ENCODE assay signal across 1 cellular context in the genomic region with DNA sequence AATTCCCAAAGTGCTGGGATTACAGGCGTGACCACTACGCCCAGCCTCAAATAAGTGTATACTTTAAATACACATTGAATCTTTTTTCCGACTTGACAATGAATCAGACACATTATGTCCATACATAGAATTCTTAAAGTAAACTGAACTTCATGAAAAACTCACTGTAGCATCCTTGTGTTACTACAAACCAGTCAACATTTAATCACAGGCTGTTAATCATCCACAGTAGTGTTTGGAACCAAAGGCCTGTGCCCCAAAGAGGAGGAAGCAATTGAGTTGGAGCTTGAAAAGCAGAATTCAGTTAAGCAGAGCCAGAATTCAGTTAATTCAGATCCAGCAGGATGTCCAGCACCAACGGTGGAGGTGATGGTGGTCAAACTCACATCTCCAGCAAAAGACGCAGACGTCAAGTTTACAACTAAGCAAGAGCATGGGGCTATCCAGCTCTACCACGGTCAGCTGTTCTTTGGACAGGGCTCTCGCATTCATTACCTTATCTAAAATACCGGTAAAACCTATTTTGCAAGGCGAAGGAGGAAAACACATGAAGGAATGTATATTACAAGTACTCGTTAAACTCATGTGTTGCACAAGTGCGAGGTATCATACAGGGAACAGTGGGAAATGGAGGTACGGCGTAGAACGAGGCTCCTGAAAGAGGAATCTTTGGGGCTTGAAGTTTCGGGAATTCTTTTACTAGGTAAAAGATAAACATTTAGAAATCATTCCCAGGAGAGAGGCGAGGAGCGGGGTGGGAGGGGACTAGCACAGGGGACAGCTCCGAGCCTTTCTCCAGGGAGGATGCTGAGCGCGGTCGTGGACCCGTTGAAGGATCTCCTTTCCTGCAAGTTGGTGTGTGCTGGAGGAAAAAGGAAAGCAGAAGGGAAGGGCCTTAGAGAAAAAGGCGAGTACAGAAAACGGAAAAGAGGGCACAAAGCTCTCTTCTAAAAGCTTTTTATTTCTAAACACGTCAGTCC.
TF ChIP-seq lines count a peak whose summit lies in the region.

No MANE protein-coding gene starts in this region.

TF ChIP-seq in WTC11, 78 proteins besides CTCF, POLR2A, EP300 and RAD21 (continued from another document):
- TF ChIP-seq, protein P1, sequence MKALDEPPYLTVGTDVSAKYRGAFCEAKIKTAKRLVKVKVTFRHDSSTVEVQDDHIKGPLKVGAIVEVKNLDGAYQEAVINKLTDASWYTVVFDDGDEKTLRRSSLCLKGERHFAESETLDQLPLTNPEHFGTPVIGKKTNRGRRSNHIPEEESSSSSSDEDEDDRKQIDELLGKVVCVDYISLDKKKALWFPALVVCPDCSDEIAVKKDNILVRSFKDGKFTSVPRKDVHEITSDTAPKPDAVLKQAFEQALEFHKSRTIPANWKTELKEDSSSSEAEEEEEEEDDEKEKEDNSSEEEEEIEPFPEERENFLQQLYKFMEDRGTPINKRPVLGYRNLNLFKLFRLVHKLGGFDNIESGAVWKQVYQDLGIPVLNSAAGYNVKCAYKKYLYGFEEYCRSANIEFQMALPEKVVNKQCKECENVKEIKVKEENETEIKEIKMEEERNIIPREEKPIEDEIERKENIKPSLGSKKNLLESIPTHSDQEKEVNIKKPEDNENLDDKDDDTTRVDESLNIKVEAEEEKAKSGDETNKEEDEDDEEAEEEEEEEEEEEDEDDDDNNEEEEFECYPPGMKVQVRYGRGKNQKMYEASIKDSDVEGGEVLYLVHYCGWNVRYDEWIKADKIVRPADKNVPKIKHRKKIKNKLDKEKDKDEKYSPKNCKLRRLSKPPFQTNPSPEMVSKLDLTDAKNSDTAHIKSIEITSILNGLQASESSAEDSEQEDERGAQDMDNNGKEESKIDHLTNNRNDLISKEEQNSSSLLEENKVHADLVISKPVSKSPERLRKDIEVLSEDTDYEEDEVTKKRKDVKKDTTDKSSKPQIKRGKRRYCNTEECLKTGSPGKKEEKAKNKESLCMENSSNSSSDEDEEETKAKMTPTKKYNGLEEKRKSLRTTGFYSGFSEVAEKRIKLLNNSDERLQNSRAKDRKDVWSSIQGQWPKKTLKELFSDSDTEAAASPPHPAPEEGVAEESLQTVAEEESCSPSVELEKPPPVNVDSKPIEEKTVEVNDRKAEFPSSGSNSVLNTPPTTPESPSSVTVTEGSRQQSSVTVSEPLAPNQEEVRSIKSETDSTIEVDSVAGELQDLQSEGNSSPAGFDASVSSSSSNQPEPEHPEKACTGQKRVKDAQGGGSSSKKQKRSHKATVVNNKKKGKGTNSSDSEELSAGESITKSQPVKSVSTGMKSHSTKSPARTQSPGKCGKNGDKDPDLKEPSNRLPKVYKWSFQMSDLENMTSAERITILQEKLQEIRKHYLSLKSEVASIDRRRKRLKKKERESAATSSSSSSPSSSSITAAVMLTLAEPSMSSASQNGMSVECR (CRISPR knock-in tag; IDR thresholded peaks at IDR 0.05; ENCODE audit: borderline replicate concordance): no peak
